In the genomic region with DNA sequence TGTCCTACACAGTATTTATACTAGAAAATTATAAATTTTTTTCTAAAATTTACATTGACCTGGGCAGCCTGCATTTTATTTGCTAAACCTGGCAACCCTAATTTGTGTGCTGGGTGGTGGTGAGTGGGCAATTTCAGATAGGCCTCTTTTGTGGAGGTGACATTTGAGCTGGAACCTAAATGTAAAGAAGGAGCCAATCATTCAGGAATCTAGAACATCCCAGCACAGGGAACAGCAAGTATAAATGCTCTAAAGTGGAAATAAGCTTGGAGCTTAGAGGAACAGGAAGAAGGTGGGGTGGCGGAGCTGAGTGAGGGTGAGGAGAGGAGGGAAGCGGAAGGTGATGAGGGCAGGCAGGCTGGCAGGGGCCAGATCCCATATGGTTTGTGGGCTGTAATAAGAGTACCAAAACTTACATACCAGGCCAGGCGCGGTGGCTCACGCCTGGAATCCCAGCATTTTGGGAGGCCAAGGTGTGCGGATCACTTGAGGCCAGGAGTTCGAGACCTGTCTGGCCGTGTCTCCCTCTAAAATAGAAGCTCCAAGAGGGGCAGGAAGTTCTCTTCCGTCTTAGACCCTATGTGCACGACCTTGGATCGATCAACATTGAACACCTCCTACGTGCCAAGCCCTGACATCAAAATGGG, we compare ENCODE assay signal across 8 cellular contexts. TPM values are rescaled to one million over a fixed set of nuclear protein-coding genes. Genes with fewer than 3 reads are reported as not detected.
DNase-seq lines count a peak whose midpoint lies in the region; ATAC-seq and TF ChIP-seq lines count a peak whose summit lies in the region.

No MANE protein-coding gene starts in this region.

- no peak overlapping the region for H2BK15ac ChIP-seq in H9 (ENCODE audit: low read depth, low read length)

- no CpG with 5 or more reads among the region's 12 CpGs for WGBS in H9 (ENCODE audit: extremely low coverage, insufficient read length, low lambda C conversion rate)

- no peak overlapping the region for H2BK20ac ChIP-seq in H9 (ENCODE audit: low read depth, low read length, poor library complexity, severe bottlenecking)

- H4K91ac ChIP-seq in H9 (ENCODE audit: insufficient read length, low read depth, low read length) = no peak overlapping the region

- no peak overlapping the region for H3K23ac ChIP-seq in H9 (ENCODE audit: insufficient read length, low read depth, low read length)

- H3K4me3 Mint-ChIP-seq in H9 (peak overlapping the region; percentile 92 to 97), natural killer cell (peak overlapping the region; percentile 99)

- H3K18ac ChIP-seq in H9 (ENCODE audit: insufficient read length, low read depth, low read length) = peak overlapping the region; percentile 45

- peaks cover 35% of the 10 kb centered on the region for H3K79me2 ChIP-seq in H9 (ENCODE audit: insufficient read depth, low read length)

- no peak overlapping the region for H4K8ac ChIP-seq in H9 (replicated peaks; ENCODE audit: insufficient read length, low read depth, low read length)

- H2AK5ac ChIP-seq in H9 (ENCODE audit: insufficient read length, low read length) = no peak overlapping the region

- H3K27ac Mint-ChIP-seq in H9 (peak overlapping the region; percentile 99), natural killer cell (peak overlapping the region; percentile 97 to 99)

- H3K14ac ChIP-seq in H9 (ENCODE audit: insufficient read depth, low read length) = no peak overlapping the region

- H3K27me3 ChIP-seq in H9 (ENCODE audit: insufficient read depth, low read length) = no peaks in the 10 kb centered on the region

- DNase-seq in CD1c-positive myeloid dendritic cell (ENCODE audit: extremely low spot score) (peak; percentile 81), H9 (no peak), T follicular helper cell (ENCODE audit: low read depth) (peak; percentile 3), epithelial cell of prostate (ENCODE audit: low read depth, low spot score) (no peak), natural killer cell (no peak), DMS79 (lab: John Stamatoyannopoulos, UW) (no peak)

- no peaks in the 10 kb centered on the region for H4K20me1 ChIP-seq in H9 (ENCODE audit: control insufficient read depth, insufficient read depth, insufficient read length)

- H3K9me3 ChIP-seq in H9 (ENCODE audit: control insufficient read depth, low read depth, low read length) = no peaks in the 10 kb centered on the region

- H3K9me3 Mint-ChIP-seq in H9 (no peaks in the 10 kb centered on the region; a peak in 1 of 5 replicates), natural killer cell (no peaks in the 10 kb centered on the region)

- ATAC-seq in natural killer cell (no peak), HG02938 (IDR thresholded peaks at IDR 0.05; ENCODE audit: unreplicated experiment) (no peak), GM18858 (IDR thresholded peaks at IDR 0.05; ENCODE audit: unreplicated experiment) (no peak)

- TF ChIP-seq CTCF in H9 (conservative IDR thresholded peaks at IDR 0.05) (no peak), natural killer cell (IDR thresholded peaks at IDR 0.05) (no peak)

- H3K27me3 Mint-ChIP-seq in H9 (ENCODE audit: low read depth) = peaks cover 2% of the 10 kb centered on the region; the same call in 1 of the 2 replicates
- no peaks in the 10 kb centered on the region for H3K27me3 Mint-ChIP-seq in natural killer cell (ENCODE audit: low read depth in 2 of 2)

- H2AFZ ChIP-seq in H9 (ENCODE audit: low read length) = no peak overlapping the region

- H3K36me3 Mint-ChIP-seq in H9 (ENCODE audit: insufficient read depth in 1 of 3, low read depth in 3 of 3) (peaks cover 24 to 30% (median 25%) of the 10 kb centered on the region in 3 experiments), natural killer cell (no peaks in the 10 kb centered on the region)

- H3K23me2 ChIP-seq in H9 (ENCODE audit: insufficient read length, low read depth, low read length, poor library complexity, severe bottlenecking) = peaks cover 5% of the 10 kb centered on the region

- H4K5ac ChIP-seq in H9 (ENCODE audit: insufficient read length, low read depth, low read length) = no peak overlapping the region

- no peak overlapping the region for H2BK120ac ChIP-seq in H9 (ENCODE audit: low read depth, low read length, poor library complexity, severe bottlenecking)

- no peak overlapping the region for H3T11ph ChIP-seq in H9 (ENCODE audit: low read length)

- H3K4me2 ChIP-seq in H9 (ENCODE audit: insufficient read depth, insufficient read length, low read length) = peak overlapping the region; percentile 94

- no peak overlapping the region for H3K4ac ChIP-seq in H9 (ENCODE audit: low read depth, low read length)

- H3K4me1 Mint-ChIP-seq in H9 (peaks cover 19 to 20% of the 10 kb centered on the region in 2 experiments), natural killer cell (peaks cover 29 to 37% of the 10 kb centered on the region in 2 donors)

- H3K4me1 ChIP-seq in H9 (ENCODE audit: insufficient read depth, low read length) = no peaks in the 10 kb centered on the region

- intact Hi-C loops in natural killer cell (cut with micrococcal nuclease) = loop anchor here (1.0 to 5.0 kb wide), 5 partner anchors 124 to 233 kb away; a partner anchor contains a TSS

- H3K56ac ChIP-seq in H9 (ENCODE audit: insufficient read length, low read depth, low read length) = no peak overlapping the region

- no peak overlapping the region for H2BK5ac ChIP-seq in H9 (ENCODE audit: insufficient read length, low read length)

- H3K79me1 ChIP-seq in H9 (ENCODE audit: insufficient read depth, low read depth, low read length, poor library complexity, severe bottlenecking) = no peaks in the 10 kb centered on the region

- peak overlapping the region; percentile 61 for H3K9ac ChIP-seq in H9 (ENCODE audit: extremely low read depth, insufficient read length, low read length)

- no peak overlapping the region for H2BK12ac ChIP-seq in H9 (ENCODE audit: insufficient read length, low read depth, low read length)

- H3K27ac ChIP-seq in H9 (ENCODE audit: insufficient read length, low read depth, low read length) (no peak overlapping the region), epithelial cell of prostate (peak overlapping the region; percentile 68)

RNA-seq across cellular contexts. Expression of a gene that starts 0.5 kb away (rescaled TPM):
- total RNA-seq in H9 (2021) (244 and 246 TPM in 2 replicates), natural killer cell (10 to 100 TPM; 24.6 to 29.5 (median 25.8) TPM)

Comparison
In these comparisons a context has a peak if more than half of its experiments do, and no peak if none do; other contexts are left out.
1. DNase-seq: peak in CD1c-positive myeloid dendritic cell (single experiment) and T follicular helper cell (single experiment); none in H9 (single experiment), epithelial cell of prostate (single experiment), natural killer cell (single experiment) and DMS79 (single experiment).